Comparison of ENCODE assay signal across 12 cellular contexts in the genomic region with DNA sequence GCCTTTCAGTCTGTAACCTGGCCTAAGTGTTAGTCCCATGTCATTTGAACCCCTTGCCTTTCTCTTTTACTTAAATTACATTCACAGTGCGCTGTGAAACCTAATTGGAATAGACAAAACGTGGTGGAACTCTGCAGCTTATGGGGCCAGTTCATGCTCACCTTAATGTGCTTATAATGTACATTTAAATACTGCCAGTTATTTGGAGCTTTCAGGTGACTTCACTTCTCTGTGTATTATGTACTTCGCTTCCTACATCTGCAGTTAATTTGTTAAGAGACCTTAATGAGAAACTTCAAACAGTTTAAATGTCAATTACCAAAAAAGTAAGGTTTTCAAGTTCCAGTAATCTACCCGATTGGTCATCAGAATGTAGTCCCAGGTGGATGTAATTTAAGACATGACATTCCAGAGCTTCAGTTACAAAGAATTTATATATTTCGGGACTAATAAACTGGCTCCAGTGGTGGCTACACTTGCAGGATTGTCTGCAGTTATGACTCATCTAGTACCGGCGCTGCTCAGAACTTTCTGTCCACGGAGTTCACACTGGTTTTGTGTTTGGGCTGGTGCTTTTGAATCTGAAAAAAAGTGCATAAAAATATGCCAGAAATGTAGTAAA. TPM values are rescaled to one million over a fixed set of nuclear protein-coding genes. Genes with fewer than 3 reads are reported as not detected.
DNase-seq lines count a peak whose midpoint lies in the region; ATAC-seq and TF ChIP-seq lines count a peak whose summit lies in the region.
"Had no signal": no experiment of that assay in that cellular context is flagged by ENCODE, and none has a peak within 500 bp of the region (broad histone marks: within the 10 kb centered on the region; RNA-seq: fewer than 3 reads in every experiment).

No MANE protein-coding gene starts in this region.

- H4K91ac ChIP-seq in mesenchymal stem cell (ENCODE audit: low read length) = no peak overlapping the region

- TF ChIP-seq EP300 in suprapubic skin (IDR thresholded peaks at IDR 0.05) = no peak

- H3K9ac ChIP-seq in mesenchymal stem cell (ENCODE audit: low read length) = peak overlapping the region; percentile 68

- no peak overlapping the region for H3K4ac ChIP-seq in mesenchymal stem cell (ENCODE audit: low read depth in 1 of 2, low read length in 2 of 2)

- H3K4me2 ChIP-seq in mesenchymal stem cell (ENCODE audit: low read length, poor library complexity, severe bottlenecking) = no peak overlapping the region

- H2BK12ac ChIP-seq in mesenchymal stem cell (ENCODE audit: low read length in 2 of 2) = no peak overlapping the region

- H3K9me3 ChIP-seq in mesenchymal stem cell (ENCODE audit: control insufficient read depth, low read length) (no peaks in the 10 kb centered on the region), suprapubic skin (no peaks in the 10 kb centered on the region)

- H3K27me3 ChIP-seq in mesenchymal stem cell (ENCODE audit: control insufficient read depth in 1 of 2, insufficient read depth in 1 of 2, low read length in 2 of 2) = no peaks in the 10 kb centered on the region
- no peaks in the 10 kb centered on the region for H3K27me3 ChIP-seq in suprapubic skin

- WGBS in mesenchymal stem cell = 75% methylated on average over 7 of the region's 8 CpGs
- 57% methylated on average over 8 of the region's 8 CpGs for WGBS in suprapubic skin

- no peak overlapping the region for H2BK5ac ChIP-seq in mesenchymal stem cell (ENCODE audit: low read depth, low read length, poor library complexity, severe bottlenecking)

- no peak for TF ChIP-seq POLR2A in suprapubic skin (IDR thresholded peaks at IDR 0.05)

- H3K27ac ChIP-seq in coronary artery = peak overlapping the region; percentile 15 to 62
- H3K27ac ChIP-seq in mesenchymal stem cell (ENCODE audit: low read length, poor library complexity, severe bottlenecking) = no peak overlapping the region
- no peak overlapping the region for H3K27ac ChIP-seq in suprapubic skin

- peaks cover 3% of the 10 kb centered on the region for H3K4me1 ChIP-seq in mesenchymal stem cell (ENCODE audit: control insufficient read depth, insufficient read depth, low read depth, low read length)
- peaks cover 7% of the 10 kb centered on the region for H3K4me1 ChIP-seq in suprapubic skin

- no peak overlapping the region for H4K8ac ChIP-seq in mesenchymal stem cell (ENCODE audit: low read length)

- no peak for ATAC-seq in GM21360 (IDR thresholded peaks at IDR 0.05; ENCODE audit: unreplicated experiment)
- ATAC-seq in GM18511 (IDR thresholded peaks at IDR 0.05; ENCODE audit: unreplicated experiment) = no peak

- peaks cover 12% of the 10 kb centered on the region for H3K79me1 ChIP-seq in mesenchymal stem cell (replicated peaks; ENCODE audit: low read length, poor library complexity, severe bottlenecking)

- no peak overlapping the region for H2AFZ ChIP-seq in mesenchymal stem cell (ENCODE audit: low read depth, low read length)

- TF ChIP-seq CTCF in AG09309 (IDR thresholded peaks at IDR 0.05; ENCODE audit: control insufficient read depth, insufficient read depth, low read depth, low read length, missing control alignments) (no peak), coronary artery (IDR thresholded peaks at IDR 0.05) (no peak), suprapubic skin (IDR thresholded peaks at IDR 0.05) (no peak)

- H3K23ac ChIP-seq in mesenchymal stem cell (ENCODE audit: low read length in 2 of 2) = no peak overlapping the region

- H3K18ac ChIP-seq in mesenchymal stem cell (ENCODE audit: low read depth in 1 of 2, low read length in 2 of 2) = no peak overlapping the region

- no peak overlapping the region for H3K4me3 ChIP-seq in AG09309 (ENCODE audit: control insufficient read depth, low read depth, low read length)
- H3K4me3 ChIP-seq in coronary artery = peak overlapping the region; percentile 57
- peak overlapping the region in 1 of 2 experiments; percentile 51 for H3K4me3 ChIP-seq in mesenchymal stem cell (ENCODE audit: insufficient read depth in 1 of 2, low read depth in 1 of 2, low read length in 2 of 2)
- H3K4me3 ChIP-seq in suprapubic skin = no peak overlapping the region

- DNase-seq in AG09309 (ENCODE audit: low read depth) = peak; percentile 44
- DNase-seq in M059J (ENCODE audit: low read depth) = peak; percentile 69
- no peak for DNase-seq in coronary artery (ENCODE audit: low spot score)
- no peak for DNase-seq in mesenchymal stem cell
- DNase-seq in suprapubic skin (ENCODE audit: low spot score in 2 of 2) = no peak
- no peak for DNase-seq in ecto neural progenitor cell (ENCODE audit: low spot score)
- DNase-seq: CD4-positive, alpha-beta memory T cell; MM.1S; naive B cell; stimulated activated CD4-positive, alpha-beta T cell treated with anti-CD3 and anti-CD28 coated beads, Interleukin-1b, Interleukin-23, amount 100 ng/mL, for 48 hours had no signal

- H3K36me3 ChIP-seq in mesenchymal stem cell (ENCODE audit: control insufficient read depth in 1 of 2, insufficient read depth in 2 of 2, low read depth in 1 of 2, low read length in 2 of 2) (no peaks in the 10 kb centered on the region), suprapubic skin (no peaks in the 10 kb centered on the region)

- H2BK15ac ChIP-seq in mesenchymal stem cell (ENCODE audit: low read depth, poor library complexity, severe bottlenecking) = no peak overlapping the region

- H2AK5ac ChIP-seq in mesenchymal stem cell (ENCODE audit: low read length, severe bottlenecking) = peak overlapping the region; percentile 23

- H3K14ac ChIP-seq in mesenchymal stem cell (ENCODE audit: low read length in 2 of 2) = no peak overlapping the region

- no peak overlapping the region for H2BK120ac ChIP-seq in mesenchymal stem cell (ENCODE audit: low read depth, low read length)

RNA-seq across cellular contexts. Expression of gene CLYBL, which starts 20.1 kb away (rescaled TPM):
- 0.07 and 0.12 TPM in 2 replicates for total RNA-seq in M059J (2014; rRNA removed; shearing (Covaris generic))
- 2.1 TPM for polyA plus RNA-seq in mesenchymal stem cell (2013, experiment 1 of 2)
- polyA plus RNA-seq in mesenchymal stem cell (2013, experiment 2 of 2) = 2.2 TPM
- 10 to 100 TPM in 1 of 4 donors, 1 to 10 TPM in 3; 4.0 to 17.0 (median 6.0) TPM for total RNA-seq in suprapubic skin

Comparison
In these comparisons a context has a peak if more than half of its experiments do, and no peak if none do; other contexts are left out.
1. DNase-seq: peak in AG09309 (single experiment) and M059J (single experiment); none in coronary artery (single experiment), mesenchymal stem cell (single experiment), suprapubic skin (0 of 2) and ecto neural progenitor cell (single experiment).
2. H3K27ac ChIP-seq: peak in coronary artery (2 of 2); none in mesenchymal stem cell (single experiment) and suprapubic skin (single experiment).